In the genomic region with DNA sequence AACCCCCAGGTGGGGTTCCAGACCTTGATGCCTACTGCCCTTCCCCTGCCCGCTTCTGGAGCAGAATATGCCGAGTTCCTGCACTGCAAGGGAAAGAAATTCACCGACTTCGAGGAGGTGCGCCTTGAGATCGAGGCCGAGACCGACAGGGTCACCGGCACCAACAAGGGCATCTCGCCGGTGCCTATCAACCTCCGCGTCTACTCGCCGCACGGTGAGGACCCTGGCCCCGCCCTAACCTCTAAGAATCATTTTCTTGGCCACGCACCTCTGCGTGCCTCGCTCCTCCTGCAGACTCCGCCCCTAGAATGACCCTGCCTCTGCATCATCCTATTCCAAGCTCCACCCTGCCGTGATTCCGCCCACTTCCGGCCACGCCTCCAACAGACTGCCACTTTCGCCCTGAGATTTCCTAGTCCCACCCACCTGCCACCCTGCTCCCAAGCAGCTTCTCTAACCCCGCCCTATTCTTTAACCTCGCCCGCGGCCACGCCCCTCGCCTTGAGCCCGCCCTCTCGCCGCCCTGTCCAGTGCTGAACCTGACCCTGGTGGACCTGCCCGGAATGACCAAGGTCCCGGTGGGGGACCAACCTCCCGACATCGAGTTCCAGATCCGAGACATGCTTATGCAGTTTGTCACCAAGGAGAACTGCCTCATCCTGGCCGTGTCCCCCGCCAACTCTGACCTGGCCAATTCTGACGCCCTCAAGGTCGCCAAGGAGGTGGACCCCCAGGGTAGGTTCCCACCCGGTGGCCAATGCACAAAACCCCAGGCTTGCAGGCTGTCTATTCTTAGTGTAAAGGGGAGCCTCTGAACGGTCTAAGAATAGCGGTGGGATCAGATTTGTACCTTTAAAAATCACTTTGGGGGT, we compare ENCODE assay signal across 8 cellular contexts. TPM values are rescaled to one million over a fixed set of nuclear protein-coding genes. Genes with fewer than 3 reads are reported as not detected.
DNase-seq lines count a peak whose midpoint lies in the region; ATAC-seq and TF ChIP-seq lines count a peak whose summit lies in the region.

No MANE protein-coding gene starts in this region.

- H3K27me3 ChIP-seq in BLaER1 treated with 17β-estradiol and CSF1 and Interleukin-3, amounts not matched to agents 10 nM and 100 nM = no peaks in the 10 kb centered on the region
- H3K27me3 ChIP-seq in right atrium auricular region (no peaks in the 10 kb centered on the region), psoas muscle (ENCODE audit: insufficient read depth in 3 of 3, low read length in 2 of 3) (no peaks in the 10 kb centered on the region), uterus (no peaks in the 10 kb centered on the region)

- H3K4me3 Mint-ChIP-seq in T-cell = peak overlapping the region; percentile 78 to 83 (median 79)

- POLR2A ChIA-PET in T-cell (lab: Charles Lee) = interaction anchor here in 1 of 2 donors (0.6 kb wide), 1 partner anchor 59 kb away, joined by 3 read pairs; no protein-coding TSS in a partner anchor

- CTCF ChIA-PET in T-cell (lab: Charles Lee) = interaction anchor here in 1 of 2 donors (0.6 to 1.0 kb wide), 2 partner anchors 32 to 143 kb away, joined by 3 to 5 read pairs; no protein-coding TSS in a partner anchor

- no peaks in the 10 kb centered on the region for H3K9me3 Mint-ChIP-seq in T-cell

- H3K4me1 ChIP-seq in BLaER1 treated with 17β-estradiol and CSF1 and Interleukin-3, amounts not matched to agents 10 nM and 100 nM = peaks cover 34 to 54% (median 44%) of the 10 kb centered on the region in 10 experiments
- H3K4me1 ChIP-seq in right atrium auricular region (peaks cover 0 to 40% of the 10 kb centered on the region in 2 donors), psoas muscle (peaks cover 3% of the 10 kb centered on the region), uterus (no peaks in the 10 kb centered on the region)

- peaks cover 0 to 5% (median 0%) of the 10 kb centered on the region in 11 experiments; a peak in 2 of 22 replicates for H3K36me3 ChIP-seq in BLaER1 treated with 17β-estradiol and CSF1 and Interleukin-3, amounts not matched to agents 10 nM and 100 nM
- H3K36me3 ChIP-seq in right atrium auricular region = no peaks in the 10 kb centered on the region
- no peaks in the 10 kb centered on the region for H3K36me3 ChIP-seq in psoas muscle (ENCODE audit: insufficient read depth in 1 of 2, low read depth in 1 of 2)
- H3K36me3 ChIP-seq in uterus = no peaks in the 10 kb centered on the region

- peak overlapping the region; percentile 40 to 69 (median 50) for H3K4me3 ChIP-seq in BLaER1 treated with 17β-estradiol and CSF1 and Interleukin-3, amounts not matched to agents 10 nM and 100 nM
- H3K4me3 ChIP-seq in right atrium auricular region (peak overlapping the region; percentile 24 to 44), psoas muscle (peak overlapping the region; percentile 65), uterus (peak overlapping the region in 1 of 2 donors; percentile 22)

- peak overlapping the region in 10 of 11 experiments; percentile 2 to 62 (median 49); a peak in 14 of 22 replicates for H3K9ac ChIP-seq in BLaER1 treated with 17β-estradiol and CSF1 and Interleukin-3, amounts not matched to agents 10 nM and 100 nM

- DNase-seq in HT-29 (ENCODE audit: low spot score) (peak; percentile 99), T-cell (peak; percentile 77 to 92 (median 86)), amygdala (lab: John Stamatoyannopoulos, UW) (peak in 51 of 56 donors; percentile 12 to 89 (median 67)), right atrium auricular region (ENCODE audit: low spot score) (peak; percentile 97), psoas muscle (peak; percentile 94 to 97), uterus (peak; percentile 94)

- ATAC-seq in GM19452 (IDR thresholded peaks at IDR 0.05; ENCODE audit: unreplicated experiment) (peak; percentile 87), T-cell (replicated peaks in 1 of 4) (peak; percentile 94 to 97 (median 96)), psoas muscle (peak; percentile 95 to 98 (median 96))

- peak overlapping the region; percentile 23 to 81 for H3K27ac Mint-ChIP-seq in T-cell

- peak overlapping the region in 7 of 11 experiments; percentile 16 to 54 (median 35); a peak in 13 of 22 replicates for H3K27ac ChIP-seq in BLaER1 treated with 17β-estradiol and CSF1 and Interleukin-3, amounts not matched to agents 10 nM and 100 nM
- H3K27ac ChIP-seq in right atrium auricular region = peak overlapping the region; percentile 36 to 50
- H3K27ac ChIP-seq in psoas muscle = peak overlapping the region; percentile 23
- H3K27ac ChIP-seq in uterus = peak overlapping the region; percentile 29 to 42

- H4K20me1 ChIP-seq in BLaER1 treated with 17β-estradiol and CSF1 and Interleukin-3, amounts not matched to agents 10 nM and 100 nM = peaks cover 0 to 11% (median 0%) of the 10 kb centered on the region in 11 experiments; a peak in 1 of 22 replicates

- H3K4me2 ChIP-seq in BLaER1 treated with 17β-estradiol and CSF1 and Interleukin-3, amounts not matched to agents 10 nM and 100 nM = peak overlapping the region; percentile 70 to 94 (median 88)

- 13 to 20% (median 17%) methylated on average over 46 to 47 of the region's 47 CpGs for WGBS in psoas muscle, 3 donors

- peak in 1 of 2 donors; percentile 32 for TF ChIP-seq POLR2A in uterus (IDR thresholded peaks at IDR 0.05)

- no peaks in the 10 kb centered on the region for H3K9me3 ChIP-seq in BLaER1 treated with 17β-estradiol and CSF1 and Interleukin-3, amounts not matched to agents 10 nM and 100 nM (replicated peaks in 1 of 11)
- H3K9me3 ChIP-seq in right atrium auricular region (no peaks in the 10 kb centered on the region), psoas muscle (no peaks in the 10 kb centered on the region), uterus (no peaks in the 10 kb centered on the region)

- peaks cover 0 to 4% of the 10 kb centered on the region in 2 donors for H3K27me3 Mint-ChIP-seq in T-cell

- intact Hi-C loops in psoas muscle (cut with DNase I) = no loop called here
- intact Hi-C loops in uterus (cut with DNase I; ENCODE audit: low total_unique reads) = no loop called here

- no peaks in the 10 kb centered on the region for H3K36me3 Mint-ChIP-seq in T-cell

- TF ChIP-seq CTCF in right atrium auricular region (IDR thresholded peaks at IDR 0.05) = no peak
- TF ChIP-seq CTCF in psoas muscle (IDR thresholded peaks at IDR 0.05) = no peak
- TF ChIP-seq CTCF in uterus (IDR thresholded peaks at IDR 0.05) = peak in 1 of 4 experiments; percentile 9

- H3K4me1 Mint-ChIP-seq in T-cell = peaks cover 13 to 17% (median 14%) of the 10 kb centered on the region in 3 donors

RNA-seq across cellular contexts. Expression of gene DNM1, which starts 15.6 kb away (rescaled TPM):
- 83.8 and 87.7 TPM in 2 replicates for total RNA-seq in HT-29 (2014; rRNA removed; shearing (Covaris generic))
- total RNA-seq in T-cell (1 to 10 TPM in 4 of 5 donors, under 1 TPM in 1; 0.95 to 3.0 (median 1.8) TPM), right atrium auricular region (1 to 10 TPM; 2.5 to 3.9 TPM), psoas muscle (1 to 10 TPM; 1.2 to 5.4 (median 3.2) TPM), uterus (10 to 100 TPM in 3 of 4 donors, 1 to 10 TPM in 1; 5.0 to 71.5 (median 31.0) TPM)
- polyA plus RNA-seq in psoas muscle = 1 to 10 TPM; 1.1 to 2.4 (median 1.5) TPM

RNA-seq across cellular contexts. Expression of gene CIZ1, which starts 27.4 kb away (rescaled TPM):
- 99.1 and 99.9 TPM in 2 replicates for total RNA-seq in HT-29 (2014; rRNA removed; shearing (Covaris generic))
- total RNA-seq in T-cell = 100 to 1,000 TPM; 143 to 163 (median 150) TPM
- total RNA-seq in right atrium auricular region = 10 to 100 TPM; 41.6 to 45.9 TPM
- 100 to 1,000 TPM in 3 of 4 donors, 10 to 100 TPM in 1; 86.0 to 119 (median 109) TPM for total RNA-seq in psoas muscle
- polyA plus RNA-seq in psoas muscle = 10 to 100 TPM; 36.2 to 84.7 (median 49.9) TPM
- 100 to 1,000 TPM in 1 of 4 donors, 10 to 100 TPM in 3; 31.3 to 151 (median 52.6) TPM for total RNA-seq in uterus

RNA-seq across cellular contexts. Expression of gene GOLGA2, which starts 57.1 kb away (rescaled TPM):
- 59.0 and 63.4 TPM in 2 replicates for total RNA-seq in HT-29 (2014; rRNA removed; shearing (Covaris generic))
- total RNA-seq in T-cell (10 to 100 TPM; 49.6 to 71.3 (median 60.5) TPM), right atrium auricular region (10 to 100 TPM; 83.3 to 91.6 TPM), psoas muscle (10 to 100 TPM; 63.5 to 85.3 (median 76.7) TPM), uterus (100 to 1,000 TPM in 2 of 4 donors, 10 to 100 TPM in 2; 18.4 to 174 (median 89.9) TPM)
- polyA plus RNA-seq in psoas muscle = 10 to 100 TPM; 57.2 to 79.4 (median 72.4) TPM

RNA-seq across cellular contexts. Expression of gene SWI5, which starts 57.3 kb away (rescaled TPM):
- total RNA-seq in HT-29 (2014; rRNA removed; shearing (Covaris generic)) = 51.4 and 52.6 TPM in 2 replicates
- total RNA-seq in T-cell (10 to 100 TPM in 2 of 5 donors, 1 to 10 TPM in 3; 7.5 to 15.3 (median 9.7) TPM), right atrium auricular region (10 to 100 TPM; 21.5 to 23.0 TPM), psoas muscle (10 to 100 TPM in 3 of 4 donors, 1 to 10 TPM in 1; 10.0 to 24.7 (median 13.0) TPM), uterus (10 to 100 TPM; 10.3 to 86.1 (median 19.3) TPM)
- polyA plus RNA-seq in psoas muscle = 10 to 100 TPM; 20.1 to 23.0 (median 22.6) TPM

RNA-seq across cellular contexts. Expression of gene BBLN, which starts 58.7 kb away (rescaled TPM):
- 439 and 565 TPM in 2 replicates for total RNA-seq in HT-29 (2014; rRNA removed; shearing (Covaris generic))
- total RNA-seq in T-cell (10 to 100 TPM; 50.0 to 85.9 (median 81.4) TPM), right atrium auricular region (100 to 1,000 TPM; 219 to 362 TPM), psoas muscle (10 to 100 TPM; 14.0 to 21.3 (median 17.8) TPM), uterus (100 to 1,000 TPM in 2 of 4 donors, 10 to 100 TPM in 2; 31.3 to 198 (median 96.0) TPM)
- 10 to 100 TPM; 23.1 to 36.2 (median 27.8) TPM for polyA plus RNA-seq in psoas muscle
